ENCODE assay signal across 1 cellular context in genomic region chr2:232982926-232983668, GRCh38.
TF ChIP-seq lines count a peak whose summit lies in the region.

No MANE protein-coding gene starts in this region.

TF ChIP-seq in A549, 52 proteins besides CTCF, POLR2A, EP300 and RAD21 (continued from another document):
- no peak for TF ChIP-seq PBX3 (IDR thresholded peaks at IDR 0.05)
- no peak for TF ChIP-seq ELK1 (IDR thresholded peaks at IDR 0.05; ENCODE audit: low read depth, low read length)
- no peak for TF ChIP-seq FOSB (CRISPR knock-in tag; IDR thresholded peaks at IDR 0.05)
- TF ChIP-seq SMC3 (IDR thresholded peaks at IDR 0.05): no peak
- TF ChIP-seq KDM5A (IDR thresholded peaks at IDR 0.05): no peak
- TF ChIP-seq HES2 (IDR thresholded peaks at IDR 0.05): no peak
- TF ChIP-seq NR3C1 (IDR thresholded peaks at IDR 0.05): no peak
- no peak for TF ChIP-seq JUN (IDR thresholded peaks at IDR 0.05)
- TF ChIP-seq TP53 (CRISPR knock-in tag; IDR thresholded peaks at IDR 0.05): no peak
